ENCODE assay signal across 8 cellular contexts in the genomic region with DNA sequence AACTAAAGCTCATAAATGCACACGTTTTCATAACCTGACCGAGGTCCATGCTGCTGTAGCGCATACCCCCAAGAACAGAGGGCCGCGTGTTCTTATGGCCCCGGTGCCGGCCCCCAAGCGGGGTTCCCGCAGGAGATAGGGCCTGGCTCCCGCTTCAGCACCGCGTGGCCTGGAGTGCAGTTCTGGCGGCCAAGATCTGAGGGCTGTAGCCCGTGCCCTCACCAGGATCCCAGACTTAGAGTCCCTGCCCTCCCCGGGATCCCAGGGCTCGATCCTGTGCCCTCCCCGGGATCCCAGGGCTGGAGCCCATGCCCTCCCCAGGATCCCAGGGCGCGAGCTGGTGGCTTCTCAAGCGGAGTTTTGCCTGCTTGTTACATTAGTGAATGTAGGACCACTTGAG. TPM values are rescaled to one million over a fixed set of nuclear protein-coding genes. Genes with fewer than 3 reads are reported as not detected.
DNase-seq lines count a peak whose midpoint lies in the region; ATAC-seq and TF ChIP-seq lines count a peak whose summit lies in the region.

No MANE protein-coding gene starts in this region.

- no peaks in the 10 kb centered on the region for H3K9me3 Mint-ChIP-seq in CD8-positive, alpha-beta T cell
- no peaks in the 10 kb centered on the region for H3K9me3 Mint-ChIP-seq in naive thymus-derived CD8-positive, alpha-beta T cell

- H3K4me3 ChIP-seq in CD8-positive, alpha-beta T cell (ENCODE audit: low read depth, low read length), result peak overlapping the region; percentile 68
- peak overlapping the region; percentile 84 for H3K4me3 ChIP-seq in coronary artery

- H3K27ac Mint-ChIP-seq in CD8-positive, alpha-beta T cell, result peak overlapping the region; percentile 97
- peak overlapping the region; percentile 91 to 98 (median 96) for H3K27ac Mint-ChIP-seq in naive thymus-derived CD8-positive, alpha-beta T cell

- peaks cover 20% of the 10 kb centered on the region for H3K36me3 Mint-ChIP-seq in CD8-positive, alpha-beta T cell
- peaks cover 0 to 13% (median 0%) of the 10 kb centered on the region in 3 donors for H3K36me3 Mint-ChIP-seq in naive thymus-derived CD8-positive, alpha-beta T cell

- H3K4me1 Mint-ChIP-seq in CD8-positive, alpha-beta T cell (ENCODE audit: low read depth), result peaks cover 44% of the 10 kb centered on the region
- peaks cover 18 to 53% (median 50%) of the 10 kb centered on the region in 4 donors for H3K4me1 Mint-ChIP-seq in naive thymus-derived CD8-positive, alpha-beta T cell

- no peaks in the 10 kb centered on the region for H3K9me3 ChIP-seq in CD8-positive, alpha-beta T cell (ENCODE audit: low read length)

- peak overlapping the region; percentile 74 for H3K27ac ChIP-seq in CD8-positive, alpha-beta T cell (ENCODE audit: low read depth, low read length)
- peak overlapping the region; percentile 84 to 89 for H3K27ac ChIP-seq in coronary artery

- peaks cover 35% of the 10 kb centered on the region for H3K4me1 ChIP-seq in CD8-positive, alpha-beta T cell (ENCODE audit: insufficient read depth, low read length)

- no peak for TF ChIP-seq CTCF in CD8-positive, alpha-beta T cell (IDR thresholded peaks at IDR 0.05)
- no peak for TF ChIP-seq CTCF in coronary artery (IDR thresholded peaks at IDR 0.05)

- POLR2A ChIA-PET in CD8-positive, alpha-beta T cell (lab: Charles Lee), result interaction anchor here (0.8 to 5.7 kb wide), 16 partner anchors 9 to 494 kb away, joined by 3 to 103 read pairs (median 6); partner anchors contain the start of genes MAN2B2, MRFAP1, TADA2B and TBC1D14
- POLR2A ChIA-PET in naive thymus-derived CD8-positive, alpha-beta T cell (lab: Charles Lee), result interaction anchor here (0.6 to 8.6 kb wide), 17 partner anchors 10 to 893 kb away, joined by 3 to 172 read pairs (median 7); partner anchors contain the start of genes BLOC1S4, MAN2B2, TADA2B and TBC1D14

- no peaks in the 10 kb centered on the region for H3K27me3 ChIP-seq in CD8-positive, alpha-beta T cell (ENCODE audit: insufficient read depth, low read length)

- peak overlapping the region; percentile 95 for H3K4me3 Mint-ChIP-seq in CD8-positive, alpha-beta T cell
- H3K4me3 Mint-ChIP-seq in naive thymus-derived CD8-positive, alpha-beta T cell, result peak overlapping the region; percentile 85 to 98 (median 96)

- no peak for DNase-seq in CD8-positive, alpha-beta T cell
- peak; percentile 18 for DNase-seq in M059J (ENCODE audit: low read depth)
- no peak for DNase-seq in coronary artery (ENCODE audit: low spot score)
- no peak for DNase-seq in naive thymus-derived CD8-positive, alpha-beta T cell
- DNase-seq in NCI-H1436 treated with DMSO at 0.1 percent for 48 hours (lab: John Stamatoyannopoulos, UW), result no peak
- no peak for DNase-seq in DMS153 treated with DMSO at 0.1 percent for 48 hours (lab: John Stamatoyannopoulos, UW; ENCODE audit: unreplicated experiment)
- no peak for DNase-seq in T-helper 9 cell

- intact Hi-C loops in CD8-positive, alpha-beta T cell (cut with DNase I, micrococcal nuclease), result loop anchor here (1.0 to 10.0 kb wide), 10 partner anchors 26 to 494 kb away; partner anchors contain the start of genes MRFAP1 (in 2 of the 2), TADA2B (in 2 of the 2), MAN2B2 (in 1 of the 2) and TBC1D14 (in 1 of the 2)

- CTCF ChIA-PET in CD8-positive, alpha-beta T cell (lab: Charles Lee), result interaction anchor here (0.8 to 7.5 kb wide), 13 partner anchors 8 to 394 kb away, joined by 3 to 79 read pairs (median 11); partner anchors contain the start of genes TADA2B and TBC1D14

- H3K36me3 ChIP-seq in CD8-positive, alpha-beta T cell (ENCODE audit: insufficient read depth, low read length), result peaks cover 9% of the 10 kb centered on the region

- no peak for ATAC-seq in CD8-positive, alpha-beta T cell
- ATAC-seq in naive thymus-derived CD8-positive, alpha-beta T cell, result no peak
- no peak for ATAC-seq in GM21576 (IDR thresholded peaks at IDR 0.05; ENCODE audit: unreplicated experiment)

- H3K27me3 Mint-ChIP-seq in CD8-positive, alpha-beta T cell (ENCODE audit: low read depth), result no peaks in the 10 kb centered on the region
- H3K27me3 Mint-ChIP-seq in naive thymus-derived CD8-positive, alpha-beta T cell, result peaks cover 0 to 3% (median 0%) of the 10 kb centered on the region in 5 donors

RNA-seq across cellular contexts. Expression of gene GRPEL1, which starts 1.0 kb away (rescaled TPM):
- 10 to 100 TPM; 61.1 to 61.5 TPM for total RNA-seq in CD8-positive, alpha-beta T cell
- 36.7 and 52.5 TPM in 2 replicates for total RNA-seq in M059J (2014; rRNA removed; shearing (Covaris generic))
- 10 to 100 TPM; 37.8 to 39.7 TPM for total RNA-seq in naive thymus-derived CD8-positive, alpha-beta T cell
- polyA plus RNA-seq in naive thymus-derived CD8-positive, alpha-beta T cell, result 10 to 100 TPM; 31.4 to 47.6 (median 36.3) TPM

RNA-seq across cellular contexts. Expression of gene TADA2B, which starts 25.7 kb away (rescaled TPM):
- total RNA-seq in CD8-positive, alpha-beta T cell, result 10 to 100 TPM; 41.9 to 45.4 TPM
- total RNA-seq in M059J (2014; rRNA removed; shearing (Covaris generic)), result 7.6 and 11.0 TPM in 2 replicates
- total RNA-seq in naive thymus-derived CD8-positive, alpha-beta T cell, result 10 to 100 TPM; 50.5 to 55.2 TPM
- polyA plus RNA-seq in naive thymus-derived CD8-positive, alpha-beta T cell, result 1 to 10 TPM; 2.6 to 4.8 (median 4.5) TPM
